Comparison of ENCODE assay signal across 1 cellular context in the genomic region with DNA sequence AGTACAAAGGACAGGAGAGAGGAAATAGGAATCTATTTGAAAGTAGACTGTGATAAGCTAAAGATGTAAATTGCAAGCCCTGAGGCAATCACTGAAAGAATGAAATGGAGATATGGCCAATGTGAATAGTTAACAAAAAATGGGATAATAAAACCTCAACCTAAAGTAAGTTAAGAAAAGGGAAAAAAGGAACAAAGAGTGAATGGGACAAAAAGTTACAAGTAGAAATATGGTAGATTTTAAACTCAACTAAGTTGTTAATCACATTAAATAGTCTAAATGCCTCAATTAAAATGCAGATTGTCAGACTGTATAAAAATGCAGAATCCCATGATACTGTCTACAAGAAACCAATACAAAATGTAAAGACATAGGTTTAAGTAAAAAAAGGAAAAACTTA.
TF ChIP-seq lines count a peak whose summit lies in the region.

No MANE protein-coding gene starts in this region.

TF ChIP-seq in GM23338, 12 proteins besides CTCF, POLR2A, EP300 and RAD21 (continued from another document):
- TF ChIP-seq, protein P1, sequence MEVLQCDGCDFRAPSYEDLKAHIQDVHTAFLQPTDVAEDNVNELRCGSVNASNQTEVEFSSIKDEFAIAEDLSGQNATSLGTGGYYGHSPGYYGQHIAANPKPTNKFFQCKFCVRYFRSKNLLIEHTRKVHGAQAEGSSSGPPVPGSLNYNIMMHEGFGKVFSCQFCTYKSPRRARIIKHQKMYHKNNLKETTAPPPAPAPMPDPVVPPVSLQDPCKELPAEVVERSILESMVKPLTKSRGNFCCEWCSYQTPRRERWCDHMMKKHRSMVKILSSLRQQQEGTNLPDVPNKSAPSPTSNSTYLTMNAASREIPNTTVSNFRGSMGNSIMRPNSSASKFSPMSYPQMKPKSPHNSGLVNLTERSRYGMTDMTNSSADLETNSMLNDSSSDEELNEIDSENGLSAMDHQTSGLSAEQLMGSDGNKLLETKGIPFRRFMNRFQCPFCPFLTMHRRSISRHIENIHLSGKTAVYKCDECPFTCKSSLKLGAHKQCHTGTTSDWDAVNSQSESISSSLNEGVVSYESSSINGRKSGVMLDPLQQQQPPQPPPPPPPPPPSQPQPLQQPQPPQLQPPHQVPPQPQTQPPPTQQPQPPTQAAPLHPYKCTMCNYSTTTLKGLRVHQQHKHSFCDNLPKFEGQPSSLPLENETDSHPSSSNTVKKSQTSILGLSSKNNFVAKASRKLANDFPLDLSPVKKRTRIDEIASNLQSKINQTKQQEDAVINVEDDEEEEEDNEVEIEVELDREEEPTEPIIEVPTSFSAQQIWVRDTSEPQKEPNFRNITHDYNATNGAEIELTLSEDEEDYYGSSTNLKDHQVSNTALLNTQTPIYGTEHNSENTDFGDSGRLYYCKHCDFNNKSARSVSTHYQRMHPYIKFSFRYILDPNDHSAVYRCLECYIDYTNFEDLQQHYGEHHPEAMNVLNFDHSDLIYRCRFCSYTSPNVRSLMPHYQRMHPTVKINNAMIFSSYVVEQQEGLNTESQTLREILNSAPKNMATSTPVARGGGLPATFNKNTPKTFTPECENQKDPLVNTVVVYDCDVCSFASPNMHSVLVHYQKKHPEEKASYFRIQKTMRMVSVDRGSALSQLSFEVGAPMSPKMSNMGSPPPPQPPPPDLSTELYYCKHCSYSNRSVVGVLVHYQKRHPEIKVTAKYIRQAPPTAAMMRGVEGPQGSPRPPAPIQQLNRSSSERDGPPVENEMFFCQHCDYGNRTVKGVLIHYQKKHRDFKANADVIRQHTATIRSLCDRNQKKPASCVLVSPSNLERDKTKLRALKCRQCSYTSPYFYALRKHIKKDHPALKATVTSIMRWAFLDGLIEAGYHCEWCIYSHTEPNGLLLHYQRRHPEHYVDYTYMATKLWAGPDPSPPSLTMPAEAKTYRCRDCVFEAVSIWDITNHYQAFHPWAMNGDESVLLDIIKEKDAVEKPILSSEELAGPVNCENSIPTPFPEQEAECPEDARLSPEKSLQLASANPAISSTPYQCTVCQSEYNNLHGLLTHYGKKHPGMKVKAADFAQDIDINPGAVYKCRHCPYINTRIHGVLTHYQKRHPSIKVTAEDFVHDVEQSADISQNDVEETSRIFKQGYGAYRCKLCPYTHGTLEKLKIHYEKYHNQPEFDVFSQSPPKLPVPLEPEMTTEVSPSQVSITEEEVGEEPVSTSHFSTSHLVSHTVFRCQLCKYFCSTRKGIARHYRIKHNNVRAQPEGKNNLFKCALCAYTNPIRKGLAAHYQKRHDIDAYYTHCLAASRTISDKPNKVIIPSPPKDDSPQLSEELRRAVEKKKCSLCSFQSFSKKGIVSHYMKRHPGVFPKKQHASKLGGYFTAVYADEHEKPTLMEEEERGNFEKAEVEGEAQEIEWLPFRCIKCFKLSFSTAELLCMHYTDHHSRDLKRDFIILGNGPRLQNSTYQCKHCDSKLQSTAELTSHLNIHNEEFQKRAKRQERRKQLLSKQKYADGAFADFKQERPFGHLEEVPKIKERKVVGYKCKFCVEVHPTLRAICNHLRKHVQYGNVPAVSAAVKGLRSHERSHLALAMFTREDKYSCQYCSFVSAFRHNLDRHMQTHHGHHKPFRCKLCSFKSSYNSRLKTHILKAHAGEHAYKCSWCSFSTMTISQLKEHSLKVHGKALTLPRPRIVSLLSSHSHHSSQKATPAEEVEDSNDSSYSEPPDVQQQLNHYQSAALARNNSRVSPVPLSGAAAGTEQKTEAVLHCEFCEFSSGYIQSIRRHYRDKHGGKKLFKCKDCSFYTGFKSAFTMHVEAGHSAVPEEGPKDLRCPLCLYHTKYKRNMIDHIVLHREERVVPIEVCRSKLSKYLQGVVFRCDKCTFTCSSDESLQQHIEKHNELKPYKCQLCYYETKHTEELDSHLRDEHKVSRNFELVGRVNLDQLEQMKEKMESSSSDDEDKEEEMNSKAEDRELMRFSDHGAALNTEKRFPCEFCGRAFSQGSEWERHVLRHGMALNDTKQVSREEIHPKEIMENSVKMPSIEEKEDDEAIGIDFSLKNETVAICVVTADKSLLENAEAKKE (CRISPR knock-in tag; IDR thresholded peaks at IDR 0.05), result no peak
- no peak for TF ChIP-seq JUNB (IDR thresholded peaks at IDR 0.05; ENCODE audit: unreplicated experiment)
- TF ChIP-seq, protein P2, sequence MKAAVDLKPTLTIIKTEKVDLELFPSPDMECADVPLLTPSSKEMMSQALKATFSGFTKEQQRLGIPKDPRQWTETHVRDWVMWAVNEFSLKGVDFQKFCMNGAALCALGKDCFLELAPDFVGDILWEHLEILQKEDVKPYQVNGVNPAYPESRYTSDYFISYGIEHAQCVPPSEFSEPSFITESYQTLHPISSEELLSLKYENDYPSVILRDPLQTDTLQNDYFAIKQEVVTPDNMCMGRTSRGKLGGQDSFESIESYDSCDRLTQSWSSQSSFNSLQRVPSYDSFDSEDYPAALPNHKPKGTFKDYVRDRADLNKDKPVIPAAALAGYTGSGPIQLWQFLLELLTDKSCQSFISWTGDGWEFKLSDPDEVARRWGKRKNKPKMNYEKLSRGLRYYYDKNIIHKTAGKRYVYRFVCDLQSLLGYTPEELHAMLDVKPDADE (IDR thresholded peaks at IDR 0.05), result no peak
- TF ChIP-seq ZNF331 (CRISPR knock-in tag; IDR thresholded peaks at IDR 0.05; ENCODE audit: low read depth), result no peak
TF ChIP-seq in GM23338: peak in this region for 0.
